6 cellular contexts compared by ENCODE assay signal in the genomic region with DNA sequence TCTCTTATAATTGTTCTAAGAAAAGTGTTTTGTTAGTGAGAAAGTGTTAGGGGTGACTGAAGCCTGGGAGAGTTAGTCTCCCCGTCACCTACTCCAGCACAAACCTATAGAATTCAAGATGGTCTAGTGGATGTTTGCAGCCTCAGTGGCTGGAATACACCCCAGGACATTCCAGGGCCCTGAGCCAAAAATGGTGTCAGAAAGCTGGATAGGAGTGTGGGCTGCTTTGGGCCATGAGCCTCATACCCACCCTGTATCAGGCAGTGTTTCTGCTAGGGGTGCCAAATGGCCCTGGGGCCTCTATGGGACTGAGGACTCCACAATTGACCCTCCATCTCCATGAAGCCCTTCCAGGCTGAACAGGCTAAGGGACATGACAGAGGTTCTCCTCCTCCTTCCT.
"Had no signal": no experiment of that assay in that cellular context is flagged by ENCODE, and none has a peak within 500 bp of the region (broad histone marks: within the 10 kb centered on the region; RNA-seq: fewer than 3 reads in every experiment).

No MANE protein-coding gene starts in this region.

- H3K4me3 ChIP-seq: colonic mucosa, lung, neural progenitor cell, ovary, skin epidermis, tibial nerve had no signal
